ENCODE assay signal across 1 cellular context in genomic region chr4:108247511-108248088, GRCh38.
TF ChIP-seq lines count a peak whose summit lies in the region.

No MANE protein-coding gene starts in this region.

TF ChIP-seq in SK-N-SH treated with all-trans-retinoic acid at 6 μM for 48 hours, 23 proteins besides CTCF, POLR2A, EP300 and RAD21 (continued from another document):
- TF ChIP-seq ARNTL (CRISPR knock-in tag; IDR thresholded peaks at IDR 0.05; ENCODE audit: borderline replicate concordance, low read depth) = no peak
- no peak for TF ChIP-seq SNAI2 (CRISPR knock-in tag; IDR thresholded peaks at IDR 0.05)
- TF ChIP-seq POU6F1 (CRISPR knock-in tag; IDR thresholded peaks at IDR 0.05; ENCODE audit: borderline replicate concordance, low read depth) = no peak
- no peak for TF ChIP-seq ZNF565 (CRISPR knock-in tag; conservative IDR thresholded peaks at IDR 0.05; ENCODE audit: low read depth)
- no peak for TF ChIP-seq ZC3H10 (CRISPR knock-in tag; IDR thresholded peaks at IDR 0.05)
- no peak for TF ChIP-seq PATZ1 (CRISPR knock-in tag; IDR thresholded peaks at IDR 0.05; ENCODE audit: borderline replicate concordance)
